ENCODE assay signal across 37 cellular contexts in genomic region chr3:44909063-44909462, GRCh38. TPM values are rescaled to one million over a fixed set of nuclear protein-coding genes. Genes with fewer than 3 reads are reported as not detected.
"Had no signal": no experiment of that assay in that cellular context is flagged by ENCODE, and none has a peak within 500 bp of the region (broad histone marks: within the 10 kb centered on the region; RNA-seq: fewer than 3 reads in every experiment).

No MANE protein-coding gene starts in this region.

- DNase-seq: Karpas-422, Kasumi-1, MG63, MM.1S, MV-4-11, NCI-H1048, NCI-H1092, NCI-H1092 treated with DMSO at 0.1 percent for 48 hours, NCI-H1105, NCI-H1105 treated with DMSO at 0.1 percent for 48 hours, NCI-H1417, NCI-H1417 treated with DMSO at 0.1 percent for 48 hours, NCI-H1436, NCI-H1436 treated with DMSO at 0.1 percent for 48 hours, NCI-H146, NCI-H1694, NCI-H1694 treated with DMSO at 0.1 percent for 48 hours, NCI-H187, NCI-H187 treated with DMSO at 0.1 percent for 48 hours, NCI-H1930, NCI-H2029, NCI-H2029 treated with DMSO at 0.1 percent for 48 hours, NCI-H2081, NCI-H2081 treated with DMSO at 0.1 percent for 48 hours, NCI-H2107, NCI-H2171, NCI-H2171 treated with DMSO at 0.1 percent for 48 hours, NCI-H2227 treated with DMSO at 0.1 percent for 48 hours, NCI-H226, NCI-H345, NCI-H446, NCI-H446 treated with DMSO at 0.1 percent for 48 hours, NCI-H510A, NCI-H510A treated with DMSO at 0.1 percent for 48 hours, NCI-H524 had no signal

- H3K36me3 ChIP-seq: MG63 had no signal

- H3K4me3 ChIP-seq: MG63 had no signal

- H3K27me3 ChIP-seq: MG63 had no signal

- H3K9me3 ChIP-seq: MG63 had no signal

RNA-seq across cellular contexts. Expression of gene TGM4, which starts 34.7 kb away (rescaled TPM):
- total RNA-seq: M059J, NCI-H460 had no signal
